Comparison of ENCODE assay signal across 24 cellular contexts in genomic region chr6:63750400-63750799, GRCh38.
DNase-seq lines count a peak whose midpoint lies in the region; ATAC-seq and TF ChIP-seq lines count a peak whose summit lies in the region.
"Had no signal": no experiment of that assay in that cellular context is flagged by ENCODE, and none has a peak within 500 bp of the region (broad histone marks: within the 10 kb centered on the region; RNA-seq: fewer than 3 reads in every experiment).

No MANE protein-coding gene starts in this region.

- H3K9me3 Mint-ChIP-seq in MCF 10A (ENCODE audit: unreplicated experiment) = peaks cover 14% of the 10 kb centered on the region
- H3K9me3 Mint-ChIP-seq in activated naive CD4-positive, alpha-beta T cell treated with anti-CD3 and anti-CD28 coated beads, Interleukin-2, amount 50 U/mL, for 72 hours = peaks cover 5 to 18% of the 10 kb centered on the region in 2 donors

- no peak overlapping the region for H2AK5ac ChIP-seq in trophoblast cell (ENCODE audit: low read length)

- H3K4me2 ChIP-seq in mammary epithelial cell (ENCODE audit: insufficient read depth, low read depth, low read length) (no peak overlapping the region), trophoblast cell (ENCODE audit: low read length) (no peak overlapping the region)
- H3K4me2 ChIP-seq: A549; BLaER1 treated with 17β-estradiol and CSF1 and Interleukin-3, amounts not matched to agents 10 nM and 100 nM had no signal

- H4K8ac ChIP-seq in trophoblast cell (ENCODE audit: low read depth, low read length) = no peak overlapping the region

- H3K27ac ChIP-seq in mammary epithelial cell (ENCODE audit: insufficient read depth, low read depth, low read length) (no peak overlapping the region), trophoblast cell (ENCODE audit: low read depth, low read length) (no peak overlapping the region)
- H3K27ac ChIP-seq: A549; BLaER1 treated with 17β-estradiol and CSF1 and Interleukin-3, amounts not matched to agents 10 nM and 100 nM; GM23248 had no signal

- H2BK120ac ChIP-seq in trophoblast cell (ENCODE audit: insufficient read depth, low read length, poor library complexity) = no peak overlapping the region

- H3K36me3 ChIP-seq in mammary epithelial cell (ENCODE audit: insufficient read depth, low read length) (no peaks in the 10 kb centered on the region), trophoblast cell (ENCODE audit: control insufficient read depth in 1 of 2, insufficient read depth in 2 of 2, low read length in 2 of 2) (no peaks in the 10 kb centered on the region)
- H3K36me3 ChIP-seq: BE2C had no signal

- H3K9ac ChIP-seq in mammary epithelial cell (ENCODE audit: insufficient read depth, low read length) (no peak overlapping the region), trophoblast cell (ENCODE audit: low read length) (no peak overlapping the region)
- H3K9ac ChIP-seq: BLaER1 treated with 17β-estradiol and CSF1 and Interleukin-3, amounts not matched to agents 10 nM and 100 nM; GM23248 had no signal

- H3K4me1 ChIP-seq in mammary epithelial cell (ENCODE audit: insufficient read depth, low read length) = no peaks in the 10 kb centered on the region
- H3K4me1 ChIP-seq in trophoblast cell (ENCODE audit: control insufficient read depth in 1 of 2, insufficient read depth in 2 of 2, low read length in 2 of 2) = no peaks in the 10 kb centered on the region
- H3K4me1 ChIP-seq: A549; BE2C; BLaER1 treated with 17β-estradiol and CSF1 and Interleukin-3, amounts not matched to agents 10 nM and 100 nM had no signal

- no peak overlapping the region for H3K4ac ChIP-seq in trophoblast cell (ENCODE audit: low read depth, low read length)

- BruUV-seq in mammary epithelial cell (replicated peaks; lab: Mats Ljungman, UMichigan) = no TSS peak
- no TSS peak for BruUV-seq in MCF 10A (replicated peaks; lab: Mats Ljungman, UMichigan)

- no peak overlapping the region for H4K12ac ChIP-seq in trophoblast cell (ENCODE audit: low read depth, low read length)

- peaks cover 17% of the 10 kb centered on the region for H3K36me3 Mint-ChIP-seq in MCF 10A (ENCODE audit: insufficient read depth, unreplicated experiment)
- peaks cover 7 to 36% of the 10 kb centered on the region in 2 donors for H3K36me3 Mint-ChIP-seq in activated naive CD4-positive, alpha-beta T cell treated with anti-CD3 and anti-CD28 coated beads, Interleukin-2, amount 50 U/mL, for 72 hours
- H3K36me3 Mint-ChIP-seq: CD14-positive monocyte had no signal

- no peaks in the 10 kb centered on the region for H3K27me3 Mint-ChIP-seq in MCF 10A (ENCODE audit: insufficient read depth, unreplicated experiment)

- H3K14ac ChIP-seq in trophoblast cell (ENCODE audit: low read length) = no peak overlapping the region

- no peaks in the 10 kb centered on the region for H3K4me1 Mint-ChIP-seq in MCF 10A (ENCODE audit: insufficient read depth, unreplicated experiment)
- H3K4me1 Mint-ChIP-seq: CD14-positive monocyte; CD8-positive, alpha-beta memory T cell had no signal

- no peak overlapping the region for H2BK5ac ChIP-seq in trophoblast cell (ENCODE audit: low read depth, low read length, poor library complexity)

- H4K20me1 ChIP-seq in mammary epithelial cell (ENCODE audit: insufficient read depth, low read length) = no peaks in the 10 kb centered on the region
- H4K20me1 ChIP-seq: BLaER1 treated with 17β-estradiol and CSF1 and Interleukin-3, amounts not matched to agents 10 nM and 100 nM had no signal

- no peaks in the 10 kb centered on the region for H3K79me2 ChIP-seq in mammary epithelial cell (ENCODE audit: insufficient read depth, low read length)
- H3K79me2 ChIP-seq in trophoblast cell (ENCODE audit: control insufficient read depth, insufficient read depth, low read length, poor library complexity) = no peaks in the 10 kb centered on the region

- H4K91ac ChIP-seq in trophoblast cell (ENCODE audit: low read depth, low read length) = no peak overlapping the region

- 100% methylated on average over 1 of the region's 2 CpGs for WGBS in mammary epithelial cell (ENCODE audit: low coverage, missing lambda C conversion rate)
- WGBS in trophoblast cell (ENCODE audit: extremely low coverage, insufficient coverage, insufficient read length) = no CpG with 5 or more reads among the region's 2 CpGs

- no peak overlapping the region for H2BK12ac ChIP-seq in trophoblast cell (ENCODE audit: low read length)

- in situ Hi-C loops in mammary epithelial cell (cut with MboI; ENCODE audit: low sequenced_read_pairs in 2 of 2) = no loop called here

- H3K18ac ChIP-seq in trophoblast cell (ENCODE audit: low read length) = no peak overlapping the region

- intact Hi-C loops in mammary epithelial cell (cut with micrococcal nuclease) = no loop called here
- intact Hi-C loops in MCF 10A (cut with micrococcal nuclease) = no loop called here

- CTCF ChIA-PET in mammary epithelial cell (lab: Charles Lee; ENCODE audit: low non-redundant PET) = no interaction called here
- CTCF ChIA-PET in MCF 10A (lab: Yijun Ruan, JAX) = interaction anchor here (1.1 to 1.2 kb wide), 2 partner anchors 13 to 14 kb away, joined by 4 to 5 read pairs; no protein-coding TSS in a partner anchor

- H3K4me3 Mint-ChIP-seq in MCF 10A (ENCODE audit: unreplicated experiment) = no peak overlapping the region
- H3K4me3 Mint-ChIP-seq: CD14-positive monocyte; CD4-positive, alpha-beta T cell; CD8-positive, alpha-beta memory T cell had no signal

- dilution Hi-C loops in mammary epithelial cell (cut with HindIII; ENCODE audit: low sequenced_read_pairs) = loop anchor here (25.0 kb wide), 1 partner anchor 138 kb away; no protein-coding TSS in a partner anchor

- H2AFZ ChIP-seq in mammary epithelial cell (ENCODE audit: low read depth, low read length) (no peak overlapping the region), trophoblast cell (ENCODE audit: insufficient read depth, low read length, poor library complexity) (no peak overlapping the region)
- H2AFZ ChIP-seq: GM23248 had no signal

- H3K4me3 ChIP-seq in mammary epithelial cell (replicated peaks in 1 of 3; ENCODE audit: insufficient read depth in 1 of 3, low read depth in 2 of 3, low read length in 3 of 3) (no peak overlapping the region), fibroblast of mammary gland (ENCODE audit: control insufficient read depth, low read depth, low read length) (no peak overlapping the region), trophoblast cell (ENCODE audit: low read depth, low read length) (no peak overlapping the region)
- H3K4me3 ChIP-seq: A549; BLaER1 treated with 17β-estradiol and CSF1 and Interleukin-3, amounts not matched to agents 10 nM and 100 nM; GM23248 had no signal

- no peak overlapping the region for H3K27ac Mint-ChIP-seq in MCF 10A (ENCODE audit: low read depth, unreplicated experiment)
- H3K27ac Mint-ChIP-seq in activated naive CD4-positive, alpha-beta T cell treated with anti-CD3 and anti-CD28 coated beads, Interleukin-2, amount 50 U/mL, for 72 hours = no peak overlapping the region
- H3K27ac Mint-ChIP-seq: CD4-positive, alpha-beta T cell; CD8-positive, alpha-beta memory T cell had no signal

- POLR2A ChIA-PET in MCF 10A (lab: Yijun Ruan, JAX) = interaction anchor here (0.7 kb wide), 1 partner anchor 10 kb away, joined by 3 read pairs; no protein-coding TSS in a partner anchor

- ATAC-seq in activated naive CD4-positive, alpha-beta T cell treated with anti-CD3 and anti-CD28 coated beads, Interleukin-2, amount 50 U/mL, for 72 hours = no peak
- ATAC-seq: A549 had no signal

- H3K23ac ChIP-seq in trophoblast cell (ENCODE audit: low read length) = peak overlapping the region; percentile 12

- H3K9me3 ChIP-seq in mammary epithelial cell (replicated peaks; ENCODE audit: insufficient read depth, low read length) (no peaks in the 10 kb centered on the region), trophoblast cell (ENCODE audit: insufficient read depth, low read depth, low read length) (no peaks in the 10 kb centered on the region)
- H3K9me3 ChIP-seq: A549, BE2C had no signal

- TF ChIP-seq CTCF in mammary epithelial cell (conservative IDR thresholded peaks at IDR 0.05 in 1 of 2, IDR thresholded peaks at IDR 0.05 in 1 of 2; ENCODE audit: extremely low read depth in 1 of 2, insufficient read depth in 1 of 2, low read depth in 1 of 2, low read length in 2 of 2) (no peak), MCF 10A (IDR thresholded peaks at IDR 0.05; ENCODE audit: unreplicated experiment) (no peak), fibroblast of mammary gland (conservative IDR thresholded peaks at IDR 0.05; ENCODE audit: control insufficient read depth, insufficient read depth, low read depth, low read length) (no peak)

- H3K79me1 ChIP-seq in trophoblast cell (ENCODE audit: low read length) = no peaks in the 10 kb centered on the region

- DNase-seq in mammary epithelial cell (peak; percentile 15), MCF 10A (ENCODE audit: unreplicated experiment) (no peak), NCI-H1930 (lab: John Stamatoyannopoulos, UW) (peak; percentile 16 to 54), fibroblast of mammary gland (ENCODE audit: low read depth) (peak; percentile 6), trophoblast cell (no peak)
- DNase-seq in activated naive CD4-positive, alpha-beta T cell treated with anti-CD3 and anti-CD28 coated beads, Interleukin-2, amount 50 U/mL, for 72 hours (ENCODE audit: low spot score in 2 of 2) = no peak
- no peak for DNase-seq in stimulated activated CD4-positive, alpha-beta T cell treated with anti-CD3 and anti-CD28 coated beads, Interleukin-12 subunit alpha, Interleukin-12 subunit beta, amount 100 ng/mL, for 4 hours
- DNase-seq in central memory CD4-positive, alpha-beta T cell = no peak
- DNase-seq: 8988T; ACHN; AML-193; BE2C; CD4-positive, alpha-beta T cell; CD8-positive, alpha-beta memory T cell; DMS 273 treated with DMSO at 0.1 percent for 48 hours; DMS79; EL; GDM1; GM23248; H7; HCEC 1CT had no signal

- H3K27me3 ChIP-seq in mammary epithelial cell (ENCODE audit: insufficient read depth, low read length) (no peaks in the 10 kb centered on the region), trophoblast cell (ENCODE audit: insufficient read depth, low read length) (no peaks in the 10 kb centered on the region)
- H3K27me3 ChIP-seq: BE2C; BLaER1 treated with 17β-estradiol and CSF1 and Interleukin-3, amounts not matched to agents 10 nM and 100 nM had no signal

Comparison
In these comparisons a context has a peak if more than half of its experiments do, and no peak if none do; other contexts are left out.
1. DNase-seq: peak in mammary epithelial cell (single experiment), NCI-H1930 (2 of 2) and fibroblast of mammary gland (single experiment); none in MCF 10A (single experiment), trophoblast cell (0 of 2), activated naive CD4-positive, alpha-beta T cell treated with anti-CD3 and anti-CD28 coated beads, Interleukin-2, amount 50 U/mL, for 72 hours (0 of 2), stimulated activated CD4-positive, alpha-beta T cell treated with anti-CD3 and anti-CD28 coated beads, Interleukin-12 subunit alpha, Interleukin-12 subunit beta, amount 100 ng/mL, for 4 hours (single experiment) and central memory CD4-positive, alpha-beta T cell (single experiment).